9 cellular contexts compared by ENCODE assay signal in genomic region chr17:6269474-6269873, GRCh38.
DNase-seq lines count a peak whose midpoint lies in the region; ATAC-seq and TF ChIP-seq lines count a peak whose summit lies in the region.
"Had no signal": no experiment of that assay in that cellular context is flagged by ENCODE, and none has a peak within 500 bp of the region (broad histone marks: within the 10 kb centered on the region; RNA-seq: fewer than 3 reads in every experiment).

No MANE protein-coding gene starts in this region.

- no CpG with 5 or more reads among the region's 4 CpGs for WGBS in trophoblast cell (ENCODE audit: extremely low coverage, insufficient coverage, insufficient read length)

- peak; percentile 22 for DNase-seq in DMS 273 (lab: John Stamatoyannopoulos, UW; ENCODE audit: unreplicated experiment)
- no peak for DNase-seq in DMS 273 treated with DMSO at 0.1 percent for 48 hours (lab: John Stamatoyannopoulos, UW)
- DNase-seq in NCI-H460 (ENCODE audit: extremely low read depth, low read depth): peak; percentile 29
- peak; percentile 27 for DNase-seq in colonic mucosa
- peak; percentile 9 to 54 for DNase-seq in trophoblast cell
- DNase-seq in NCI-H1694 (lab: John Stamatoyannopoulos, UW): no peak
- no peak for DNase-seq in mucosa of gallbladder (ENCODE audit: low spot score)

- H4K8ac ChIP-seq in trophoblast cell (ENCODE audit: low read depth, low read length): no peak overlapping the region

- H3K4me3 ChIP-seq in colonic mucosa (no peak overlapping the region), trophoblast cell (ENCODE audit: low read depth, low read length) (no peak overlapping the region)

- H3K23ac ChIP-seq in trophoblast cell (ENCODE audit: low read length): no peak overlapping the region

- H3K27ac ChIP-seq in colonic mucosa: no peak overlapping the region
- H3K27ac ChIP-seq in trophoblast cell (ENCODE audit: low read depth, low read length): no peak overlapping the region
- H3K27ac ChIP-seq: 22Rv1 had no signal

- H3K9ac ChIP-seq in colonic mucosa (ENCODE audit: low read depth in 2 of 2, low read length in 2 of 2) (no peak overlapping the region), trophoblast cell (ENCODE audit: low read length) (no peak overlapping the region)

- H3K4me2 ChIP-seq in trophoblast cell (ENCODE audit: low read length): no peak overlapping the region

- H3K14ac ChIP-seq in trophoblast cell (ENCODE audit: low read length): no peak overlapping the region

- no peak overlapping the region for H3K18ac ChIP-seq in trophoblast cell (ENCODE audit: low read length)

- no peak overlapping the region for H3K4ac ChIP-seq in trophoblast cell (ENCODE audit: low read depth, low read length)

- H3K79me1 ChIP-seq in trophoblast cell (ENCODE audit: low read length): no peaks in the 10 kb centered on the region

- H2AK5ac ChIP-seq in trophoblast cell (ENCODE audit: low read length): no peak overlapping the region

- no peak overlapping the region for H4K12ac ChIP-seq in trophoblast cell (ENCODE audit: low read depth, low read length)

- H2BK12ac ChIP-seq in trophoblast cell (ENCODE audit: low read length): no peak overlapping the region

- H3K4me1 ChIP-seq in colonic mucosa: no peaks in the 10 kb centered on the region
- H3K4me1 ChIP-seq in trophoblast cell (ENCODE audit: control insufficient read depth in 1 of 2, insufficient read depth in 2 of 2, low read length in 2 of 2): no peaks in the 10 kb centered on the region

- intact Hi-C loops in colonic mucosa (cut with DNase I): no loop called here

- no peak overlapping the region for H2AFZ ChIP-seq in trophoblast cell (ENCODE audit: insufficient read depth, low read length, poor library complexity)

- H3K36me3 ChIP-seq in colonic mucosa: no peaks in the 10 kb centered on the region
- H3K36me3 ChIP-seq in trophoblast cell (ENCODE audit: control insufficient read depth in 1 of 2, insufficient read depth in 2 of 2, low read length in 2 of 2): no peaks in the 10 kb centered on the region

- H3K9me3 ChIP-seq in colonic mucosa (no peaks in the 10 kb centered on the region), trophoblast cell (ENCODE audit: insufficient read depth, low read depth, low read length) (peaks cover 3% of the 10 kb centered on the region)

- no peak for ATAC-seq in GM21619 (IDR thresholded peaks at IDR 0.05; ENCODE audit: unreplicated experiment)

- no peak overlapping the region for H2BK120ac ChIP-seq in trophoblast cell (ENCODE audit: insufficient read depth, low read length, poor library complexity)

- no peak overlapping the region for H4K91ac ChIP-seq in trophoblast cell (ENCODE audit: low read depth, low read length)

- H3K27me3 ChIP-seq in colonic mucosa: no peaks in the 10 kb centered on the region
- no peaks in the 10 kb centered on the region for H3K27me3 ChIP-seq in trophoblast cell (ENCODE audit: insufficient read depth, low read length)

- no peaks in the 10 kb centered on the region for H3K79me2 ChIP-seq in trophoblast cell (ENCODE audit: control insufficient read depth, insufficient read depth, low read length, poor library complexity)

- H2BK5ac ChIP-seq in trophoblast cell (ENCODE audit: low read depth, low read length, poor library complexity): no peak overlapping the region

- TF ChIP-seq CTCF in colonic mucosa (IDR thresholded peaks at IDR 0.05): no peak

Comparison
In these comparisons a context has a peak if more than half of its experiments do, and no peak if none do; other contexts are left out.
1. DNase-seq: peak in DMS 273 (single experiment), NCI-H460 (single experiment), colonic mucosa (single experiment) and trophoblast cell (2 of 2); none in DMS 273 treated with DMSO at 0.1 percent for 48 hours (single experiment), NCI-H1694 (single experiment) and mucosa of gallbladder (single experiment).